Comparison of ENCODE assay signal across 8 cellular contexts in genomic region chr4:38753021-38753806, GRCh38. TPM values are rescaled to one million over a fixed set of nuclear protein-coding genes. Genes with fewer than 3 reads are reported as not detected.
DNase-seq lines count a peak whose midpoint lies in the region; ATAC-seq and TF ChIP-seq lines count a peak whose summit lies in the region.

No MANE protein-coding gene starts in this region.

- H3K18ac ChIP-seq in IMR-90 (ENCODE audit: low read depth, low read length) = peak overlapping the region; percentile 95

- peak overlapping the region; percentile 77 for H3K23ac ChIP-seq in IMR-90 (ENCODE audit: low read depth, low read length)

- H3K9me1 ChIP-seq in IMR-90 (ENCODE audit: insufficient read depth, low read length) = peaks cover 20% of the 10 kb centered on the region

- H2BK5ac ChIP-seq in IMR-90 (ENCODE audit: low read depth, low read length, poor library complexity, severe bottlenecking) = peak overlapping the region; percentile 99

- H2BK120ac ChIP-seq in IMR-90 (ENCODE audit: low read depth, low read length) = peak overlapping the region; percentile 87

- H3K4me1 ChIP-seq in IMR-90 (ENCODE audit: control insufficient read depth, insufficient read depth, low read length) = peaks cover 11% of the 10 kb centered on the region
- no peaks in the 10 kb centered on the region for H3K4me1 ChIP-seq in upper lobe of right lung

- intact Hi-C loops in IMR-90 (cut with micrococcal nuclease) (loop anchor here (10.0 kb wide), 1 partner anchor 692 kb away; no protein-coding TSS in a partner anchor), upper lobe of right lung (cut with DNase I) (no loop called here)

- H4K91ac ChIP-seq in IMR-90 (ENCODE audit: insufficient read depth, low read depth, low read length) = peak overlapping the region; percentile 67

- peak overlapping the region; percentile 90 for H4K5ac ChIP-seq in IMR-90 (ENCODE audit: low read depth, low read length)

- no peak overlapping the region for H3K4me3 Mint-ChIP-seq in effector memory CD8-positive, alpha-beta T cell

- H3K4ac ChIP-seq in IMR-90 (ENCODE audit: low read depth, low read length) = peak overlapping the region; percentile 90

- peak overlapping the region; percentile 64 for H3K9ac ChIP-seq in IMR-90 (ENCODE audit: low read depth, low read length)

- DNase-seq in AG04450 (ENCODE audit: low read depth, low spot score) = peak; percentile 96
- peak; percentile 99 for DNase-seq in IMR-90
- peak; percentile 10 for DNase-seq in cerebellum (ENCODE audit: low spot score)
- DNase-seq in left kidney (ENCODE audit: low read depth, low spot score) = peak; percentile 99
- peak; percentile 67 for DNase-seq in upper lobe of right lung
- no peak for DNase-seq in effector memory CD8-positive, alpha-beta T cell
- no peak for DNase-seq in activated CD8-positive, alpha-beta memory T cell treated with anti-CD3 and anti-CD28 coated beads, Interleukin-2, amount 50 U/mL, for 48 hours

- H3K4me3 ChIP-seq in AG04450 (ENCODE audit: low read depth, low read length) = no peak overlapping the region
- H3K4me3 ChIP-seq in IMR-90 (ENCODE audit: insufficient read depth, low read depth, low read length) = no peak overlapping the region; the same call in 1 of the 2 replicates
- H3K4me3 ChIP-seq in upper lobe of right lung = no peak overlapping the region

- H3K4me1 Mint-ChIP-seq in effector memory CD8-positive, alpha-beta T cell (ENCODE audit: low read depth in 2 of 2) = no peaks in the 10 kb centered on the region

- H3K9me3 ChIP-seq in AG04450 (ENCODE audit: control insufficient read depth, insufficient read depth, low read length) (no peaks in the 10 kb centered on the region), IMR-90 (ENCODE audit: control insufficient read depth, insufficient read depth, low read length) (no peaks in the 10 kb centered on the region), upper lobe of right lung (no peaks in the 10 kb centered on the region)

- peak overlapping the region; percentile 90 for H2AK9ac ChIP-seq in IMR-90 (replicated peaks; ENCODE audit: low read depth, low read length, poor library complexity)

- H3K4me2 ChIP-seq in IMR-90 (ENCODE audit: low read depth, low read length) = peak overlapping the region; percentile 89

- H3K79me1 ChIP-seq in IMR-90 (ENCODE audit: low read depth in 1 of 2, low read length in 2 of 2) = no peaks in the 10 kb centered on the region

- 36% methylated on average over 12 of the region's 19 CpGs; no CpG with 5 or more reads in 1 of the 2 experiments for WGBS in IMR-90 (ENCODE audit: extremely low coverage in 2 of 2, insufficient read length in 1 of 2), 2 experiments

- H2AK5ac ChIP-seq in IMR-90 (ENCODE audit: low read depth, low read length) = peak overlapping the region; percentile 99

- POLR2A ChIA-PET in AG04450 (lab: Yijun Ruan, JAX) (no interaction called here), IMR-90 (lab: Charles Lee; ENCODE audit: unreplicated experiment) (no interaction called here)

- peak overlapping the region; percentile 98 for H3K14ac ChIP-seq in IMR-90 (replicated peaks; ENCODE audit: low read depth, low read length)

- no peaks in the 10 kb centered on the region for H3K27me3 Mint-ChIP-seq in effector memory CD8-positive, alpha-beta T cell

- peak overlapping the region; percentile 75 for H3K27ac ChIP-seq in AG04450 (ENCODE audit: low read depth, low read length)
- H3K27ac ChIP-seq in IMR-90 (ENCODE audit: insufficient read depth, low read length) = peak overlapping the region; percentile 81
- no peak overlapping the region for H3K27ac ChIP-seq in upper lobe of right lung

- H3K36me3 ChIP-seq in IMR-90 (ENCODE audit: control insufficient read depth, insufficient read depth, low read length) (no peaks in the 10 kb centered on the region), upper lobe of right lung (no peaks in the 10 kb centered on the region)

- in situ Hi-C loops in IMR-90 (cut with MboI; ENCODE audit: low sequenced_read_pairs) = no loop called here

- peak overlapping the region; percentile 14 to 96; a peak in 3 of 4 replicates for H4K8ac ChIP-seq in IMR-90 (ENCODE audit: low read depth in 2 of 2, low read length in 2 of 2)

- H3K27me3 ChIP-seq in AG04450 (ENCODE audit: control insufficient read depth, insufficient read depth, low read length) (no peaks in the 10 kb centered on the region), IMR-90 (ENCODE audit: control insufficient read depth, insufficient read depth, low read length) (peaks cover 2% of the 10 kb centered on the region; the same call in 1 of the 2 replicates), upper lobe of right lung (no peaks in the 10 kb centered on the region)

- BruUV-seq in IMR-90 (replicated peaks; lab: Mats Ljungman, UMichigan) = no TSS peak

- 0 out of 2 replicates have a peak, but pooled peaks have one; percentile 11 for TF ChIP-seq RAD21 in IMR-90 (IDR thresholded peaks at IDR 0.05; ENCODE audit: low read length)

- TF ChIP-seq POLR2A in IMR-90 (IDR thresholded peaks at IDR 0.05; ENCODE audit: low read depth, low read length) = no peak

- ATAC-seq in IMR-90 (ENCODE audit: low read depth) = peak; percentile 98
- peak; percentile 83 for ATAC-seq in upper lobe of right lung
- ATAC-seq in effector memory CD8-positive, alpha-beta T cell (replicated peaks) = no peak
- no peak for ATAC-seq in HG02884 (IDR thresholded peaks at IDR 0.05; ENCODE audit: unreplicated experiment)

- H2BK20ac ChIP-seq in IMR-90 (ENCODE audit: low read depth, low read length) = peak overlapping the region; percentile 63

- H4K20me1 ChIP-seq in IMR-90 (ENCODE audit: insufficient read depth, low read length) = peaks cover 7% of the 10 kb centered on the region

- 0 out of 2 replicates have a peak overlapping the region, but pooled peaks have one; percentile 27 for H3K56ac ChIP-seq in IMR-90 (ENCODE audit: extremely low read depth, insufficient read depth, low read length)

- H3K9me3 Mint-ChIP-seq in effector memory CD8-positive, alpha-beta T cell = no peaks in the 10 kb centered on the region

- dilution Hi-C loops in IMR-90 (cut with HindIII; ENCODE audit: low sequenced_read_pairs, unreplicated experiment) = no loop called here

- no peaks in the 10 kb centered on the region for H3K36me3 Mint-ChIP-seq in effector memory CD8-positive, alpha-beta T cell (ENCODE audit: insufficient read depth)

- H2BK15ac ChIP-seq in IMR-90 (ENCODE audit: low read depth, low read length) = peak overlapping the region; percentile 53; the same call in 2 of the 3 replicates

- H3K27ac Mint-ChIP-seq in effector memory CD8-positive, alpha-beta T cell = no peak overlapping the region

- TF ChIP-seq CTCF in AG04450 (IDR thresholded peaks at IDR 0.05; ENCODE audit: low read depth, low read length) = no peak
- TF ChIP-seq CTCF in IMR-90 (conservative IDR thresholded peaks at IDR 0.05; ENCODE audit: low read depth, low read length) = no peak
- TF ChIP-seq CTCF in upper lobe of right lung (IDR thresholded peaks at IDR 0.05) = no peak

- CTCF ChIA-PET in AG04450 (lab: Charles Lee) (no interaction called here), IMR-90 (lab: Yijun Ruan, JAX) (no interaction called here)

- peak overlapping the region; percentile 95 for H2AFZ ChIP-seq in IMR-90 (replicated peaks; ENCODE audit: low read length, poor library complexity)

TF ChIP-seq in IMR-90, 13 proteins besides CTCF, POLR2A, EP300 and RAD21 (continues in another document):
- TF ChIP-seq CEBPB (IDR thresholded peaks at IDR 0.05; ENCODE audit: low read depth, low read length) = no peak
- no peak for TF ChIP-seq CHD1 (IDR thresholded peaks at IDR 0.05; ENCODE audit: low read depth, low read length)
- TF ChIP-seq MXI1 (IDR thresholded peaks at IDR 0.05; ENCODE audit: borderline replicate concordance, low read depth, low read length) = peak; percentile 22; the same call in 1 of the 2 replicates
- peak; percentile 79; the same call in 1 of the 2 replicates for TF ChIP-seq MAZ (IDR thresholded peaks at IDR 0.05; ENCODE audit: borderline replicate concordance, low read depth, low read length)
- TF ChIP-seq SMC3 (IDR thresholded peaks at IDR 0.05; ENCODE audit: low read depth, low read length) = no peak
- TF ChIP-seq ELK1 (IDR thresholded peaks at IDR 0.05; ENCODE audit: borderline replicate concordance, low read depth, low read length) = no peak
- no peak for TF ChIP-seq NFE2L2 (IDR thresholded peaks at IDR 0.05; ENCODE audit: low read depth, low read length)
- TF ChIP-seq BHLHE40 (IDR thresholded peaks at IDR 0.05; ENCODE audit: low read depth, low read length) = no peak; the same call in 1 of the 2 replicates
- peak; percentile 16; the same call in 1 of the 2 replicates for TF ChIP-seq MAFK (IDR thresholded peaks at IDR 0.05; ENCODE audit: low read depth, low read length)
- no peak for TF ChIP-seq FOS (IDR thresholded peaks at IDR 0.05; ENCODE audit: low read depth, low read length)
- TF ChIP-seq RCOR1 (IDR thresholded peaks at IDR 0.05; ENCODE audit: insufficient replicate concordance, low read length) = no peak
- TF ChIP-seq RFX5 (IDR thresholded peaks at IDR 0.05; ENCODE audit: low read depth, low read length) = no peak

RNA-seq across cellular contexts. Expression of gene TLR10, which starts 29.6 kb away (rescaled TPM):
- polyA plus RNA-seq in AG04450 (2011; rRNA removed) (not detected in 2 replicates), IMR-90 (2012; rRNA removed) (not detected in 2 replicates)
- polyA minus RNA-seq in AG04450 (2011; rRNA and poly(A)+ RNA removed) = not detected in 2 replicates
- total RNA-seq in IMR-90 (2012; rRNA removed) (not detected in 2 replicates), cerebellum (1.2 TPM), upper lobe of right lung (0.78 TPM)
- polyA plus RNA-seq in IMR-90 (2012; cell fraction: cytosol; rRNA removed) = not detected in 2 replicates
- polyA plus RNA-seq in IMR-90 (2012; cell fraction: nucleus; rRNA removed; ENCODE audit: low replicate concordance) = not detected in 2 replicates

RNA-seq across cellular contexts. Expression of gene TLR1, which starts 51.4 kb away (rescaled TPM):
- polyA plus RNA-seq in AG04450 (2011; rRNA removed) = 0.88 and 0.93 TPM in 2 replicates
- 0.46 and 0.65 TPM in 2 replicates for polyA minus RNA-seq in AG04450 (2011; rRNA and poly(A)+ RNA removed)
- 1.1 TPM in 2 replicates for total RNA-seq in IMR-90 (2012; rRNA removed)
- 0.17 and 0.24 TPM in 2 replicates for polyA plus RNA-seq in IMR-90 (2012; rRNA removed)
- polyA plus RNA-seq in IMR-90 (2012; cell fraction: cytosol; rRNA removed) = 0.11 TPM in 2 replicates
- polyA plus RNA-seq in IMR-90 (2012; cell fraction: nucleus; rRNA removed; ENCODE audit: low replicate concordance) = 0.11 and 1.4 TPM in 2 replicates
- total RNA-seq in cerebellum = 3.8 TPM
- total RNA-seq in upper lobe of right lung = 26.4 TPM

Comparison
In these comparisons a context has a peak if more than half of its experiments do, and no peak if none do; other contexts are left out.
1. DNase-seq: peak in AG04450 (single experiment), IMR-90 (single experiment), cerebellum (single experiment), left kidney (single experiment) and upper lobe of right lung (single experiment); none in effector memory CD8-positive, alpha-beta T cell (0 of 3) and activated CD8-positive, alpha-beta memory T cell treated with anti-CD3 and anti-CD28 coated beads, Interleukin-2, amount 50 U/mL, for 48 hours (single experiment).
2. ATAC-seq: peak in IMR-90 (single experiment) and upper lobe of right lung (single experiment); none in effector memory CD8-positive, alpha-beta T cell (single experiment) and HG02884 (single experiment).